ENCODE assay signal across 19 cellular contexts in the genomic region with DNA sequence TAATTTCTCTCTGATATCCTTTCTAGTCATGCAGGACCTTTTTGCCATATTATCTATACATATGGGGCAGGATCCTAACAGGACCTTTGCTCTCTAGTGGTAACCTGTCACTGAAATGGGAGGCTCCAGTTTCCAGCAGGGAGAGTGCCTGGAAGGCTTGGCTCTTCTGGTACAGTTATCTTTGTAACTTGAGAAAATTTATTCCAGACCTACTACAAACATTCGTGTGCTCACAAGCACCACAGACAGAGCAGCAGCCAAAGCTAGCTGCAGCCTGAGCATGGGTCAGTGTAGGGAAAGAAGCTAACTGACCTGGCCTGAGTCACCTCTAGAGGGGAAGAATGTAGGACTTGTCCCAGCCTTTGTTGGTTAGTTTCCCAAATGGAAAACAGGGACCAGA.
DNase-seq lines count a peak whose midpoint lies in the region; ATAC-seq and TF ChIP-seq lines count a peak whose summit lies in the region.
"Had no signal": no experiment of that assay in that cellular context is flagged by ENCODE, and none has a peak within 500 bp of the region (broad histone marks: within the 10 kb centered on the region; RNA-seq: fewer than 3 reads in every experiment).

No MANE protein-coding gene starts in this region.

- H3K9ac ChIP-seq in mesenchymal stem cell (ENCODE audit: low read length): no peak overlapping the region

- H3K27me3 ChIP-seq in mesenchymal stem cell (ENCODE audit: control insufficient read depth in 1 of 2, insufficient read depth in 1 of 2, low read length in 2 of 2) (no peaks in the 10 kb centered on the region), thyroid gland (no peaks in the 10 kb centered on the region)
- H3K27me3 ChIP-seq in CD4-positive, alpha-beta memory T cell (ENCODE audit: insufficient read depth, low read length): no peaks in the 10 kb centered on the region
- H3K27me3 ChIP-seq: pancreas had no signal

- no peaks in the 10 kb centered on the region for H3K9me3 Mint-ChIP-seq in chondrocyte (ENCODE audit: low read depth)
- no peaks in the 10 kb centered on the region for H3K9me3 Mint-ChIP-seq in CD4-positive, alpha-beta memory T cell
- H3K9me3 Mint-ChIP-seq: activated naive CD4-positive, alpha-beta T cell treated with anti-CD3 and anti-CD28 coated beads, Interleukin-2, amount 10 ng/mL, durations not matched to agents 7 days and 5 days; dendritic cell treated with granulocyte-macrophage colony-stimulating factor and Interleukin-4, amounts not matched to agents 40 ng/mL and 50 ng/mL, for 4 days; naive B cell; T-helper 1 cell treated with Interleukin-12 subunit alpha and Interleukin-12 subunit beta and Interleukin-4 antibody, amounts not matched to agents 30 μg/mL and 1 μg/mL, for 36 hours had no signal

- H3K27ac ChIP-seq in mesenchymal stem cell (ENCODE audit: low read length, poor library complexity, severe bottlenecking) (peak overlapping the region; percentile 13), thyroid gland (peak overlapping the region in 2 of 3 donors; percentile 57 to 67)
- H3K27ac ChIP-seq in CD4-positive, alpha-beta memory T cell (ENCODE audit: low read depth, low read length): no peak overlapping the region
- H3K27ac ChIP-seq: WERI-Rb-1 had no signal

- peak overlapping the region; percentile 78 for H3K27ac Mint-ChIP-seq in chondrocyte (ENCODE audit: unreplicated experiment)
- H3K27ac Mint-ChIP-seq in CD4-positive, alpha-beta memory T cell: no peak overlapping the region
- H3K27ac Mint-ChIP-seq: activated naive CD4-positive, alpha-beta T cell treated with anti-CD3 and anti-CD28 coated beads, Interleukin-2, amount 10 ng/mL, durations not matched to agents 7 days and 5 days; dendritic cell treated with granulocyte-macrophage colony-stimulating factor and Interleukin-4, amounts not matched to agents 40 ng/mL and 50 ng/mL, for 4 days; T-helper 1 cell treated with Interleukin-12 subunit alpha and Interleukin-12 subunit beta and Interleukin-4 antibody, amounts not matched to agents 30 μg/mL and 1 μg/mL, for 36 hours had no signal

- ATAC-seq in HG02981 (IDR thresholded peaks at IDR 0.05; ENCODE audit: unreplicated experiment): no peak
- no peak for ATAC-seq in GM19324 (IDR thresholded peaks at IDR 0.05; ENCODE audit: low FRiP score, unreplicated experiment)

- peak overlapping the region; percentile 8 for H3K4me3 Mint-ChIP-seq in chondrocyte (ENCODE audit: unreplicated experiment)
- H3K4me3 Mint-ChIP-seq in CD4-positive, alpha-beta memory T cell: no peak overlapping the region
- H3K4me3 Mint-ChIP-seq: activated naive CD4-positive, alpha-beta T cell treated with anti-CD3 and anti-CD28 coated beads, Interleukin-2, amount 10 ng/mL, durations not matched to agents 7 days and 5 days; dendritic cell treated with granulocyte-macrophage colony-stimulating factor and Interleukin-4, amounts not matched to agents 40 ng/mL and 50 ng/mL, for 4 days; T-helper 1 cell treated with Interleukin-12 subunit alpha and Interleukin-12 subunit beta and Interleukin-4 antibody, amounts not matched to agents 30 μg/mL and 1 μg/mL, for 36 hours had no signal

- no peak overlapping the region for H3K4ac ChIP-seq in mesenchymal stem cell (ENCODE audit: low read depth in 1 of 2, low read length in 2 of 2)

- peaks cover 10 to 12% of the 10 kb centered on the region in 2 experiments for H3K36me3 ChIP-seq in mesenchymal stem cell (ENCODE audit: control insufficient read depth in 1 of 2, insufficient read depth in 2 of 2, low read depth in 1 of 2, low read length in 2 of 2)
- H3K36me3 ChIP-seq in thyroid gland: peaks cover 0 to 6% of the 10 kb centered on the region in 2 donors
- no peaks in the 10 kb centered on the region for H3K36me3 ChIP-seq in CD4-positive, alpha-beta memory T cell (ENCODE audit: insufficient read depth, low read length)
- H3K36me3 ChIP-seq: pancreas, WERI-Rb-1 had no signal

- H3K4me1 Mint-ChIP-seq in chondrocyte (ENCODE audit: low read depth): peaks cover 12% of the 10 kb centered on the region
- peaks cover 0 to 1% (median 0%) of the 10 kb centered on the region in 4 donors for H3K4me1 Mint-ChIP-seq in CD4-positive, alpha-beta memory T cell
- H3K4me1 Mint-ChIP-seq: activated naive CD4-positive, alpha-beta T cell treated with anti-CD3 and anti-CD28 coated beads, Interleukin-2, amount 10 ng/mL, durations not matched to agents 7 days and 5 days had no signal

- H3K4me1 ChIP-seq in mesenchymal stem cell (ENCODE audit: control insufficient read depth, insufficient read depth, low read depth, low read length) (peaks cover 6% of the 10 kb centered on the region), thyroid gland (peaks cover 42 to 69% of the 10 kb centered on the region in 2 donors)
- no peaks in the 10 kb centered on the region for H3K4me1 ChIP-seq in CD4-positive, alpha-beta memory T cell (ENCODE audit: insufficient read depth, low read length)

- CTCF ChIA-PET in CD4-positive, alpha-beta memory T cell (lab: Charles Lee; ENCODE audit: partially characterized antibody): no interaction called here

- no peak overlapping the region for H4K8ac ChIP-seq in mesenchymal stem cell (ENCODE audit: low read length)

- no peak overlapping the region for H3K4me2 ChIP-seq in mesenchymal stem cell (ENCODE audit: low read length, poor library complexity, severe bottlenecking)

- H2BK5ac ChIP-seq in mesenchymal stem cell (ENCODE audit: low read depth, low read length, poor library complexity, severe bottlenecking): no peak overlapping the region

- H2BK120ac ChIP-seq in mesenchymal stem cell (ENCODE audit: low read depth, low read length): no peak overlapping the region

- no peak overlapping the region for H4K91ac ChIP-seq in mesenchymal stem cell (ENCODE audit: low read length)

- H3K4me3 ChIP-seq in mesenchymal stem cell (ENCODE audit: insufficient read depth in 1 of 2, low read depth in 1 of 2, low read length in 2 of 2) (no peak overlapping the region), thyroid gland (replicated peaks in 1 of 3) (no peak overlapping the region)
- H3K4me3 ChIP-seq in CD4-positive, alpha-beta memory T cell (ENCODE audit: low read length in 2 of 2): no peak overlapping the region
- H3K4me3 ChIP-seq: pancreas had no signal

- no peak overlapping the region for H3K14ac ChIP-seq in mesenchymal stem cell (ENCODE audit: low read length in 2 of 2)

- 80% methylated on average over 1 of the region's 1 CpG for WGBS in mesenchymal stem cell
- 18% methylated on average over 1 of the region's 1 CpG for WGBS in thyroid gland, 2 donors

- no peak overlapping the region for H2BK12ac ChIP-seq in mesenchymal stem cell (ENCODE audit: low read length in 2 of 2)

- DNase-seq in NCI-H2196 (lab: John Stamatoyannopoulos, UW; ENCODE audit: unreplicated experiment): peak; percentile 54
- no peak for DNase-seq in chondrocyte (ENCODE audit: low spot score)
- peak; percentile 45 for DNase-seq in mesenchymal stem cell
- DNase-seq in thyroid gland: no peak
- no peak for DNase-seq in cerebellum (ENCODE audit: low spot score)
- no peak for DNase-seq in CD4-positive, alpha-beta memory T cell
- DNase-seq: activated CD4-positive, alpha-beta T cell treated with anti-CD3 and anti-CD28 coated beads, Interleukin-2, amount 50 U/mL, for 48 hours; activated naive CD4-positive, alpha-beta T cell treated with anti-CD3 and anti-CD28 coated beads, Interleukin-2, amount 10 ng/mL, durations not matched to agents 7 days and 5 days; foreskin melanocyte; naive B cell; NCI-H1436 treated with DMSO at 0.1 percent for 48 hours; NK-92 treated with Interleukin-12 subunit alpha and Interleukin-12 subunit beta, amount 100 ng/mL, for 24 hours; pancreas; stimulated activated CD4-positive, alpha-beta T cell treated with anti-CD3 and anti-CD28 coated beads, Interleukin-4, amount 100 ng/mL, for 4 hours; WERI-Rb-1 had no signal

- TF ChIP-seq CTCF in chondrocyte (IDR thresholded peaks at IDR 0.05) (no peak), thyroid gland (IDR thresholded peaks at IDR 0.05) (no peak)

- no peak overlapping the region for H2BK15ac ChIP-seq in mesenchymal stem cell (ENCODE audit: low read depth, poor library complexity, severe bottlenecking)

- no peaks in the 10 kb centered on the region for H3K27me3 Mint-ChIP-seq in chondrocyte (ENCODE audit: low read depth)
- no peaks in the 10 kb centered on the region for H3K27me3 Mint-ChIP-seq in CD4-positive, alpha-beta memory T cell
- H3K27me3 Mint-ChIP-seq: activated naive CD4-positive, alpha-beta T cell treated with anti-CD3 and anti-CD28 coated beads, Interleukin-2, amount 10 ng/mL, durations not matched to agents 7 days and 5 days; dendritic cell treated with granulocyte-macrophage colony-stimulating factor and Interleukin-4, amounts not matched to agents 40 ng/mL and 50 ng/mL, for 4 days had no signal

- intact Hi-C loops in thyroid gland (cut with DNase I): no loop called here
- intact Hi-C loops in CD4-positive, alpha-beta memory T cell (cut with micrococcal nuclease): no loop called here

- no peak overlapping the region for H2AFZ ChIP-seq in mesenchymal stem cell (ENCODE audit: low read depth, low read length)

- H3K36me3 Mint-ChIP-seq in chondrocyte (ENCODE audit: low read depth): peaks cover 1% of the 10 kb centered on the region
- peaks cover 0 to 2% of the 10 kb centered on the region in 2 donors for H3K36me3 Mint-ChIP-seq in CD4-positive, alpha-beta memory T cell
- H3K36me3 Mint-ChIP-seq: activated naive CD4-positive, alpha-beta T cell treated with anti-CD3 and anti-CD28 coated beads, Interleukin-2, amount 10 ng/mL, durations not matched to agents 7 days and 5 days; naive B cell had no signal

- no peak for TF ChIP-seq POLR2A in thyroid gland (IDR thresholded peaks at IDR 0.05)

- H3K9me3 ChIP-seq in mesenchymal stem cell (ENCODE audit: control insufficient read depth, low read length): no peaks in the 10 kb centered on the region
- no peaks in the 10 kb centered on the region for H3K9me3 ChIP-seq in thyroid gland
- H3K9me3 ChIP-seq in CD4-positive, alpha-beta memory T cell (ENCODE audit: control insufficient read depth in 1 of 2, low read length in 2 of 2): no peaks in the 10 kb centered on the region
- H3K9me3 ChIP-seq: pancreas had no signal

- H3K79me1 ChIP-seq in mesenchymal stem cell (replicated peaks; ENCODE audit: low read length, poor library complexity, severe bottlenecking): no peaks in the 10 kb centered on the region

- peak overlapping the region in 1 of 2 experiments; percentile 48 for H3K18ac ChIP-seq in mesenchymal stem cell (ENCODE audit: low read depth in 1 of 2, low read length in 2 of 2)

- H3K23ac ChIP-seq in mesenchymal stem cell (ENCODE audit: low read length in 2 of 2): no peak overlapping the region

- POLR2A ChIA-PET in CD4-positive, alpha-beta memory T cell (lab: Charles Lee; ENCODE audit: partially characterized antibody): no interaction called here

- no peak overlapping the region for H2AK5ac ChIP-seq in mesenchymal stem cell (ENCODE audit: low read length, severe bottlenecking)

Comparison
In these comparisons a context has a peak if more than half of its experiments do, and no peak if none do; other contexts are left out.
1. DNase-seq: peak in NCI-H2196 (single experiment) and mesenchymal stem cell (single experiment); none in chondrocyte (single experiment), thyroid gland (0 of 2), cerebellum (single experiment) and CD4-positive, alpha-beta memory T cell (0 of 5).